ENCODE assay signal across 22 cellular contexts in genomic region chr7:158052381-158053095, GRCh38.
DNase-seq lines count a peak whose midpoint lies in the region; ATAC-seq and TF ChIP-seq lines count a peak whose summit lies in the region.
"Had no signal": no experiment of that assay in that cellular context is flagged by ENCODE, and none has a peak within 500 bp of the region (broad histone marks: within the 10 kb centered on the region; RNA-seq: fewer than 3 reads in every experiment).

No MANE protein-coding gene starts in this region.

- peak; percentile 49 for DNase-seq in RWPE2 (ENCODE audit: low spot score)
- DNase-seq in glutamatergic neuron, result no peak
- peak; percentile 62 for DNase-seq in posterior vena cava (ENCODE audit: low spot score)
- DNase-seq in upper lobe of right lung, result peak; percentile 41
- DNase-seq in HCEC 1CT, result no peak
- no peak for DNase-seq in esophagus muscularis mucosa (ENCODE audit: extremely low spot score)
- DNase-seq: AML-193; C1 segment of cervical spinal cord; CD8-positive, alpha-beta T cell; NCI-H1092; NCI-H1436 treated with DMSO at 0.1 percent for 48 hours; NCI-H187 treated with DMSO at 0.1 percent for 48 hours; NCI-H2171 treated with DMSO at 0.1 percent for 48 hours; NCI-H510A treated with DMSO at 0.1 percent for 48 hours; NCI-H774 had no signal

- H3K4me3 ChIP-seq in RWPE2 (ENCODE audit: severe bottlenecking) (no peak overlapping the region), upper lobe of right lung (no peak overlapping the region), esophagus muscularis mucosa (no peak overlapping the region)
- H3K4me3 ChIP-seq: A549, SJSA1 had no signal

- H3K4me1 ChIP-seq in RWPE2 (ENCODE audit: insufficient read depth, poor library complexity, severe bottlenecking) (no peaks in the 10 kb centered on the region), upper lobe of right lung (no peaks in the 10 kb centered on the region), esophagus muscularis mucosa (no peaks in the 10 kb centered on the region)
- H3K4me1 ChIP-seq: A549, Caco-2, SJSA1 had no signal

- peaks cover 9% of the 10 kb centered on the region for H3K27me3 Mint-ChIP-seq in glutamatergic neuron (ENCODE audit: unreplicated experiment)
- H3K27me3 Mint-ChIP-seq: IgD-negative memory B cell had no signal

- WGBS in esophagus muscularis mucosa, result 82% methylated on average over 24 of the region's 24 CpGs

- no peak overlapping the region for H3K4me3 Mint-ChIP-seq in glutamatergic neuron (ENCODE audit: unreplicated experiment)
- H3K4me3 Mint-ChIP-seq: CD8-positive, alpha-beta T cell; IgD-negative memory B cell had no signal

- H3K36me3 ChIP-seq in RWPE2 (ENCODE audit: low read depth) (no peaks in the 10 kb centered on the region), upper lobe of right lung (no peaks in the 10 kb centered on the region), esophagus muscularis mucosa (no peaks in the 10 kb centered on the region)
- H3K36me3 ChIP-seq: SJSA1 had no signal

- peak overlapping the region; percentile 15 for H3K27ac Mint-ChIP-seq in glutamatergic neuron (ENCODE audit: unreplicated experiment)
- H3K27ac Mint-ChIP-seq: CD8-positive, alpha-beta T cell; IgD-negative memory B cell had no signal

- peaks cover 7% of the 10 kb centered on the region for H3K4me1 Mint-ChIP-seq in glutamatergic neuron (ENCODE audit: low read depth, unreplicated experiment)
- H3K4me1 Mint-ChIP-seq: IgD-negative memory B cell had no signal

- no peak for TF ChIP-seq POLR2A in esophagus muscularis mucosa (IDR thresholded peaks at IDR 0.05; ENCODE audit: low read depth)

- TF ChIP-seq CTCF in RWPE2 (IDR thresholded peaks at IDR 0.05; ENCODE audit: poor library complexity, severe bottlenecking) (no peak), glutamatergic neuron (IDR thresholded peaks at IDR 0.05; ENCODE audit: partially characterized antibody, unreplicated experiment) (no peak), upper lobe of right lung (IDR thresholded peaks at IDR 0.05) (no peak), esophagus muscularis mucosa (IDR thresholded peaks at IDR 0.05) (no peak)

- no peak overlapping the region for H3K27ac ChIP-seq in RWPE2 (ENCODE audit: poor library complexity, severe bottlenecking)
- no peak overlapping the region for H3K27ac ChIP-seq in upper lobe of right lung
- no peak overlapping the region for H3K27ac ChIP-seq in esophagus muscularis mucosa (replicated peaks in 1 of 4)
- H3K27ac ChIP-seq: A549, HL-60, SJSA1 had no signal

- peaks cover 2% of the 10 kb centered on the region for H3K9me3 ChIP-seq in RWPE2 (ENCODE audit: severe bottlenecking)
- no peaks in the 10 kb centered on the region for H3K9me3 ChIP-seq in upper lobe of right lung
- H3K9me3 ChIP-seq in esophagus muscularis mucosa, result no peaks in the 10 kb centered on the region
- H3K9me3 ChIP-seq: A549 had no signal

- no peak for TF ChIP-seq EP300 in esophagus muscularis mucosa (IDR thresholded peaks at IDR 0.05)

- H3K9me3 Mint-ChIP-seq in glutamatergic neuron (ENCODE audit: unreplicated experiment), result peaks cover 16% of the 10 kb centered on the region
- H3K9me3 Mint-ChIP-seq: CD8-positive, alpha-beta T cell; IgD-negative memory B cell had no signal

- intact Hi-C loops in posterior vena cava (cut with DNase I) (no loop called here), upper lobe of right lung (cut with DNase I) (loop anchor here (10.0 kb wide), 1 partner anchor 688 kb away; no protein-coding TSS in a partner anchor), esophagus muscularis mucosa (cut with DNase I) (no loop called here)

- peaks cover 6% of the 10 kb centered on the region for H3K36me3 Mint-ChIP-seq in glutamatergic neuron (ENCODE audit: unreplicated experiment)
- H3K36me3 Mint-ChIP-seq: CD8-positive, alpha-beta T cell; IgD-negative memory B cell had no signal

- no peaks in the 10 kb centered on the region for H3K27me3 ChIP-seq in RWPE2 (ENCODE audit: insufficient read depth, poor library complexity, severe bottlenecking)
- H3K27me3 ChIP-seq in upper lobe of right lung, result no peaks in the 10 kb centered on the region
- peaks cover 0 to 6% (median 0%) of the 10 kb centered on the region in 4 donors for H3K27me3 ChIP-seq in esophagus muscularis mucosa
- H3K27me3 ChIP-seq: SJSA1 had no signal

- ATAC-seq in RWPE2 (ENCODE audit: low read depth) (no peak), upper lobe of right lung (no peak), GM19395 (IDR thresholded peaks at IDR 0.05; ENCODE audit: unreplicated experiment) (no peak)
- ATAC-seq: A549; CD8-positive, alpha-beta T cell; Right ventricle myocardium inferior had no signal

Comparison
In these comparisons a context has a peak if more than half of its experiments do, and no peak if none do; other contexts are left out.
1. DNase-seq: peak in RWPE2 (single experiment), posterior vena cava (single experiment) and upper lobe of right lung (single experiment); none in glutamatergic neuron (single experiment), HCEC 1CT (single experiment) and esophagus muscularis mucosa (single experiment).